Comparison of ENCODE assay signal across 25 cellular contexts in genomic region chr11:79006854-79007253, GRCh38.
"Had no signal": no experiment of that assay in that cellular context is flagged by ENCODE, and none has a peak within 500 bp of the region (broad histone marks: within the 10 kb centered on the region; RNA-seq: fewer than 3 reads in every experiment).

No MANE protein-coding gene starts in this region.

- H3K4me1 ChIP-seq: heart right ventricle, lower lobe of right lung, right atrium auricular region, suprapubic skin, tibial artery, uterus had no signal

- H3K36me3 Mint-ChIP-seq: natural killer cell; stimulated activated effector memory CD8-positive, alpha-beta T cell treated with anti-CD3 and anti-CD28 coated beads, Interleukin-12 subunit alpha, Interleukin-12 subunit beta, amount 100 ng/mL, for 72 hours had no signal

- H3K36me3 ChIP-seq: heart right ventricle, lower lobe of right lung, ovary, right atrium auricular region, suprapubic skin, thoracic aorta, tibial artery, uterus had no signal

- H3K27ac ChIP-seq: heart right ventricle, lower lobe of right lung, ovary, right atrium auricular region, skin epidermis, suprapubic skin, thoracic aorta, tibial artery, uterus had no signal

- H3K79me2 ChIP-seq: hepatocyte had no signal

- H3K9me3 ChIP-seq: lower lobe of right lung, ovary, uterus had no signal

- H3K27ac Mint-ChIP-seq: naive B cell; natural killer cell; progenitor cell of endocrine pancreas; stimulated activated effector memory CD8-positive, alpha-beta T cell treated with anti-CD3 and anti-CD28 coated beads, Interleukin-12 subunit alpha, Interleukin-12 subunit beta, amount 100 ng/mL, for 72 hours; stimulated activated naive CD8-positive, alpha-beta T cell treated with anti-CD3 and anti-CD28 coated beads, Interleukin-15, Interleukin-2, amounts not matched to agents 100 ng/mL and 50 ng/mL, for 24 hours had no signal

- H3K4me1 Mint-ChIP-seq: naive B cell; natural killer cell; stimulated activated effector memory CD8-positive, alpha-beta T cell treated with anti-CD3 and anti-CD28 coated beads, Interleukin-12 subunit alpha, Interleukin-12 subunit beta, amount 100 ng/mL, for 72 hours had no signal

- H3K4me3 ChIP-seq: heart right ventricle, hepatocyte, lower lobe of right lung, ovary, right atrium auricular region, skin epidermis, suprapubic skin, thoracic aorta, tibial artery, uterus had no signal

- H3K27me3 Mint-ChIP-seq: progenitor cell of endocrine pancreas; stimulated activated naive CD8-positive, alpha-beta T cell treated with anti-CD3 and anti-CD28 coated beads, Interleukin-15, Interleukin-2, amounts not matched to agents 100 ng/mL and 50 ng/mL, for 24 hours had no signal

- H2AFZ ChIP-seq: hepatocyte had no signal

- ATAC-seq: left ventricle myocardium superior; lower lobe of right lung; natural killer cell; sciatic nerve; stimulated activated effector memory CD8-positive, alpha-beta T cell treated with anti-CD3 and anti-CD28 coated beads, Interleukin-12 subunit alpha, Interleukin-12 subunit beta, amount 100 ng/mL, for 72 hours had no signal

- H3K4me3 Mint-ChIP-seq: naive B cell; natural killer cell; stimulated activated effector memory CD8-positive, alpha-beta T cell treated with anti-CD3 and anti-CD28 coated beads, Interleukin-12 subunit alpha, Interleukin-12 subunit beta, amount 100 ng/mL, for 72 hours; stimulated activated naive CD8-positive, alpha-beta T cell treated with anti-CD3 and anti-CD28 coated beads, Interleukin-15, Interleukin-2, amounts not matched to agents 100 ng/mL and 50 ng/mL, for 24 hours had no signal

- DNase-seq: heart right ventricle; islet precursor cell; left ventricle myocardium superior; lower lobe of right lung; mammary epithelial cell; mesenchymal stem cell; naive B cell; natural killer cell; ovary; stimulated activated CD4-positive, alpha-beta T cell treated with anti-CD3 and anti-CD28 coated beads, Interleukin-12 subunit alpha, Interleukin-12 subunit beta, amount 100 ng/mL, for 4 hours; stimulated activated CD4-positive, alpha-beta T cell treated with anti-CD3 and anti-CD28 coated beads, Interleukin-15, amount 100 ng/mL, for 24 hours; stimulated activated CD4-positive, alpha-beta T cell treated with anti-CD3 and anti-CD28 coated beads, Interleukin-4, amount 100 ng/mL, for 24 hours; stimulated activated naive CD4-positive, alpha-beta T cell; tibial artery; trophoblast cell; uterus had no signal

- H3K27me3 ChIP-seq: hepatocyte, ovary, right atrium auricular region, suprapubic skin, tibial artery, uterus had no signal
